In genomic region chr5:72889324-72889723, GRCh38 we compare ENCODE assay signal across 16 cellular contexts.
A peak's percentile ranks its signal among the peaks of the same experiment; 100 is the strongest.
DNase-seq lines count a peak whose midpoint lies in the region; ATAC-seq, FAIRE-seq and TF ChIP-seq lines count a peak whose summit lies in the region.
"Had no signal": no experiment of that assay in that cellular context is flagged by ENCODE, and none has a peak within 500 bp of the region (broad histone marks: within the 10 kb centered on the region; RNA-seq: fewer than 3 reads in every experiment).

No MANE protein-coding gene starts in this region.

- TF ChIP-seq EP300 in A549 (IDR thresholded peaks at IDR 0.05) (no peak), tibial nerve (IDR thresholded peaks at IDR 0.05) (no peak)

- no peaks in the 10 kb centered on the region for H3K27me3 ChIP-seq in tibial nerve
- H3K27me3 ChIP-seq: BE2C had no signal

- no peak overlapping the region for H3K4me3 ChIP-seq in A549
- no peak overlapping the region for H3K4me3 ChIP-seq in tibial nerve

- no peak for TF ChIP-seq RAD21 in A549 (conservative IDR thresholded peaks at IDR 0.05 in 1 of 2, IDR thresholded peaks at IDR 0.05 in 1 of 2)

- no peak overlapping the region for H3K27ac ChIP-seq in A549
- no peak overlapping the region for H3K27ac ChIP-seq in tibial nerve
- H3K27ac ChIP-seq: C4-2B had no signal

- peaks cover 4% of the 10 kb centered on the region; the same call in 1 of the 3 replicates for H3K4me1 ChIP-seq in A549
- no peaks in the 10 kb centered on the region for H3K4me1 ChIP-seq in tibial nerve
- H3K4me1 ChIP-seq: BE2C, Caco-2 had no signal

- no peak for TF ChIP-seq CTCF in A549 (IDR thresholded peaks at IDR 0.05)
- TF ChIP-seq CTCF in HFFc6 (IDR thresholded peaks at IDR 0.05), result no peak
- TF ChIP-seq CTCF in chondrocyte (IDR thresholded peaks at IDR 0.05), result no peak
- TF ChIP-seq CTCF in tibial nerve (IDR thresholded peaks at IDR 0.05), result no peak

- WGBS in A549 (ENCODE audit: missing lambda C conversion rate), result 88% methylated on average over 5 of the region's 5 CpGs
- 95 to 97% methylated on average over 5 of the region's 5 CpGs for WGBS in tibial nerve, 2 donors

- peaks cover 1% of the 10 kb centered on the region for H3K4me1 Mint-ChIP-seq in activated naive CD8-positive, alpha-beta T cell (ENCODE audit: low read depth)
- H3K4me1 Mint-ChIP-seq in activated naive CD8-positive, alpha-beta T cell treated with anti-CD3 and anti-CD28 coated beads, Interleukin-2, amount 50 U/mL, for 24 hours, result no peaks in the 10 kb centered on the region
- H3K4me1 Mint-ChIP-seq in HFFc6 (ENCODE audit: low read depth), result no peaks in the 10 kb centered on the region
- H3K4me1 Mint-ChIP-seq in chondrocyte (ENCODE audit: low read depth), result peaks cover 2% of the 10 kb centered on the region
- H3K4me1 Mint-ChIP-seq: H9 had no signal

- H3K4me3 Mint-ChIP-seq in activated naive CD8-positive, alpha-beta T cell, result no peak overlapping the region
- H3K4me3 Mint-ChIP-seq in activated naive CD8-positive, alpha-beta T cell treated with anti-CD3 and anti-CD28 coated beads, Interleukin-2, amount 50 U/mL, for 24 hours, result no peak overlapping the region
- H3K4me3 Mint-ChIP-seq in HFFc6, result no peak overlapping the region
- no peak overlapping the region for H3K4me3 Mint-ChIP-seq in chondrocyte (ENCODE audit: unreplicated experiment)
- H3K4me3 Mint-ChIP-seq: CD4-positive, alpha-beta T cell; H9 had no signal

- TF ChIP-seq POLR2A in A549 (IDR thresholded peaks at IDR 0.05; ENCODE audit: low read length), result no peak
- TF ChIP-seq POLR2A in tibial nerve (IDR thresholded peaks at IDR 0.05), result no peak

- H3K4me2 ChIP-seq in A549, result no peak overlapping the region

- H3K27ac Mint-ChIP-seq in activated naive CD8-positive, alpha-beta T cell, result peak overlapping the region; percentile 46
- H3K27ac Mint-ChIP-seq in activated naive CD8-positive, alpha-beta T cell treated with anti-CD3 and anti-CD28 coated beads, Interleukin-2, amount 50 U/mL, for 24 hours, result no peak overlapping the region
- H3K27ac Mint-ChIP-seq in HFFc6 (0 out of 2 replicates have a peak overlapping the region, but pooled peaks have one; percentile 16), chondrocyte (ENCODE audit: unreplicated experiment) (peak overlapping the region; percentile 74)
- H3K27ac Mint-ChIP-seq: CD4-positive, alpha-beta T cell; H9 had no signal

- H3K27me3 Mint-ChIP-seq in activated naive CD8-positive, alpha-beta T cell, result no peaks in the 10 kb centered on the region
- H3K27me3 Mint-ChIP-seq in activated naive CD8-positive, alpha-beta T cell treated with anti-CD3 and anti-CD28 coated beads, Interleukin-2, amount 50 U/mL, for 24 hours, result no peaks in the 10 kb centered on the region
- no peaks in the 10 kb centered on the region for H3K27me3 Mint-ChIP-seq in HFFc6 (ENCODE audit: insufficient read depth)
- H3K27me3 Mint-ChIP-seq in chondrocyte (ENCODE audit: low read depth), result no peaks in the 10 kb centered on the region
- H3K27me3 Mint-ChIP-seq: CD4-positive, alpha-beta T cell had no signal

- no peak for FAIRE-seq in A549 (lab: Jason Lieb, UNC)
- FAIRE-seq: D721Med, GM19239, H1 had no signal

- CTCF ChIA-PET in A549 (lab: Yijun Ruan, JAX), result interaction anchor here (1.4 kb wide), 1 partner anchor 66 kb away, joined by 3 read pairs; the partner anchor contains the start of gene FCHO2

- H3K36me3 Mint-ChIP-seq in activated naive CD8-positive, alpha-beta T cell, result peaks cover 21% of the 10 kb centered on the region
- peaks cover 73% of the 10 kb centered on the region for H3K36me3 Mint-ChIP-seq in activated naive CD8-positive, alpha-beta T cell treated with anti-CD3 and anti-CD28 coated beads, Interleukin-2, amount 50 U/mL, for 24 hours (ENCODE audit: low read depth)
- H3K36me3 Mint-ChIP-seq in HFFc6 (ENCODE audit: low read depth), result peaks cover 69% of the 10 kb centered on the region
- peaks cover 47% of the 10 kb centered on the region for H3K36me3 Mint-ChIP-seq in chondrocyte (ENCODE audit: low read depth)

- no peaks in the 10 kb centered on the region for H3K9me3 Mint-ChIP-seq in activated naive CD8-positive, alpha-beta T cell (ENCODE audit: low read depth)
- H3K9me3 Mint-ChIP-seq in activated naive CD8-positive, alpha-beta T cell treated with anti-CD3 and anti-CD28 coated beads, Interleukin-2, amount 50 U/mL, for 24 hours, result no peaks in the 10 kb centered on the region
- no peaks in the 10 kb centered on the region for H3K9me3 Mint-ChIP-seq in HFFc6
- H3K9me3 Mint-ChIP-seq in chondrocyte (ENCODE audit: low read depth), result no peaks in the 10 kb centered on the region
- H3K9me3 Mint-ChIP-seq: CD4-positive, alpha-beta T cell; H9 had no signal

- intact Hi-C loops in posterior vena cava (cut with DNase I), result no loop called here

- peaks cover 5 to 96% (median 19%) of the 10 kb centered on the region in 3 donors for H3K36me3 ChIP-seq in tibial nerve

- H3K9me3 ChIP-seq in A549, result no peaks in the 10 kb centered on the region
- no peaks in the 10 kb centered on the region for H3K9me3 ChIP-seq in tibial nerve
- H3K9me3 ChIP-seq: BE2C, Caco-2 had no signal

- no peak for ATAC-seq in activated naive CD8-positive, alpha-beta T cell treated with anti-CD3 and anti-CD28 coated beads, Interleukin-2, amount 50 U/mL, for 24 hours
- ATAC-seq in A549, result no peak

- POLR2A ChIA-PET in A549 (lab: Yijun Ruan, JAX), result no interaction called here

- no peak for DNase-seq in activated naive CD8-positive, alpha-beta T cell treated with anti-CD3 and anti-CD28 coated beads, Interleukin-2, amount 50 U/mL, for 24 hours
- DNase-seq in A549 (ENCODE audit: low read depth in 1 of 2, low spot score in 1 of 2) (no peak), HFFc6 (no peak), chondrocyte (ENCODE audit: low spot score) (no peak), tibial nerve (ENCODE audit: low spot score in 2 of 2) (no peak), posterior vena cava (ENCODE audit: low spot score) (no peak)
- DNase-seq: ACHN; BE2C; Caco-2; CD4-positive, alpha-beta T cell; H9 had no signal

TF ChIP-seq in A549, 52 proteins besides CTCF, POLR2A, EP300 and RAD21:
- TF ChIP-seq MAFK (IDR thresholded peaks at IDR 0.05; ENCODE audit: partially characterized antibody) (peak; percentile 78), E2F6 (IDR thresholded peaks at IDR 0.05; ENCODE audit: borderline replicate concordance, low read depth) (no peak)
TF ChIP-seq in A549: peak in this region for 1.
